In the genomic region with DNA sequence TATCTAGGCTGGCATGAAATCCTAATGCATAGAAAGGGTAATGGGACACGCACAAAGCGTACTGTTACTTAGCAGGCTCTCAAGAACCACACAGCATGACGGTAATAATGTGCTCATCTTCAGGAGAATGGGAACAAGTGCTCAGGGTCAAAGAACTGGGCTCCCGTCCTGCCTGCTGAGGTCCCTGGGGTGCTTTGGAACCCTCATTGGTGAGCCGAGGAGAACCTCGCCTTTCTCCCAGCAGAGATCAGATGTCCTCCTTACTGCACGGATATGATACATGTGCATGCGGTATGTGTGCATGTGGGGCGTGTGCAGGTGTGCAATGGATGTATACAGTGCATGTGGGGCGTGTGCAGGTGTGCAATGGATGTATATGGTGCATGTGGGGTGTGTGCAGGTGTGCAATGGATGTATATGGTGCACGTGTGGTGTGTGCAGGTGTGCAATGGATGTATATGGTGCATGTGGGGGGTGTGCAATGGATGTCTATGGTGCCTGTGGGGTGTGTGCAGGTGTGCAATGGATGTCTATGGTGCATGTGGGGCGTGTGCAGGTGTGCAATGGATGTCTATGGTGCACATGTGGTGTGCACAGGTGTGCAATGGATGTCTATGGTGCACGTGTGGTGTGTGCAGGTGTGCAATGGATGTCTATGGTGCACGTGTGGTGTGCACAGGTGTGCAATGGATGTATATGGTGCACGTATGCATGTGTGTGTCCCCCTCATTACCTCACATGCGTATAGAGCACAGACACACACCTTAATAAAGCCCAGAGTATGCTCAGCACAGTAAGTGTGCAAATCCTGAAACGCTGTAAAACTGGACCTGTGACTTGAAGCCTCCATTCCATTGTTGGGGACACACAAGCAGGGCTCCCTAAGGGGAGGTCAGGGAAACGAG, we compare ENCODE assay signal across 15 cellular contexts.
DNase-seq lines count a peak whose midpoint lies in the region; ATAC-seq, FAIRE-seq and TF ChIP-seq lines count a peak whose summit lies in the region.
"Had no signal": no experiment of that assay in that cellular context is flagged by ENCODE, and none has a peak within 500 bp of the region (broad histone marks: within the 10 kb centered on the region; RNA-seq: fewer than 3 reads in every experiment).

No MANE protein-coding gene starts in this region.

- no peak for TF ChIP-seq POLR2A in GM12878 (IDR thresholded peaks at IDR 0.05; ENCODE audit: low read depth, low read length)

- H3K9me2 ChIP-seq in neural cell (ENCODE audit: insufficient read depth, low read length): no peaks in the 10 kb centered on the region

- CTCF ChIA-PET in GM12878 (lab: Yijun Ruan, JAX): no interaction called here

- H3K9me3 ChIP-seq in GM12878 (replicated peaks; ENCODE audit: control insufficient read depth, insufficient read depth, low read length) (peaks cover 3% of the 10 kb centered on the region; the same call in 1 of the 3 replicates), neural cell (ENCODE audit: low read length) (no peaks in the 10 kb centered on the region), tibial artery (peaks cover 0 to 5% (median 0%) of the 10 kb centered on the region in 3 donors)
- H3K9me3 ChIP-seq: Peyer's patch had no signal

- intact Hi-C loops in GM12878 (cut with micrococcal nuclease; ENCODE audit: unreplicated experiment) (no loop called here), tibial artery (cut with DNase I; ENCODE audit: low total_unique reads) (no loop called here)

- TF ChIP-seq EP300 in GM12878 (IDR thresholded peaks at IDR 0.05; ENCODE audit: borderline replicate concordance in 1 of 2, control insufficient read depth in 1 of 2, low read depth in 2 of 2, low read length in 2 of 2) (no peak), neural cell (conservative IDR thresholded peaks at IDR 0.05; ENCODE audit: poor library complexity, severe bottlenecking) (no peak)

- H3K9ac ChIP-seq in GM12878 (ENCODE audit: control insufficient read depth, insufficient read depth, low read length) (no peak overlapping the region), neural cell (ENCODE audit: low read length) (peak overlapping the region; percentile 34)

- in situ Hi-C loops in GM12878 (cut with MboI): no loop called here

- POLR2A ChIA-PET in GM12878 (lab: Charles Lee): no interaction called here

- no peaks in the 10 kb centered on the region for H3F3A ChIP-seq in neural cell (ENCODE audit: insufficient read depth, low read length, poor library complexity, severe bottlenecking)

- SMC1A ChIA-PET in GM12878 (lab: Charles Lee; ENCODE audit: uncharacterized antibody, unreplicated experiment): no interaction called here

- H3K4me2 ChIP-seq in GM12878 (ENCODE audit: control insufficient read depth, insufficient read depth): no peak overlapping the region
- no peak overlapping the region for H3K4me2 ChIP-seq in neural cell (ENCODE audit: low read length)

- H3K4me1 ChIP-seq in GM12878 (ENCODE audit: control insufficient read depth, insufficient read depth, low read length) (no peaks in the 10 kb centered on the region), tibial artery (no peaks in the 10 kb centered on the region)
- H3K4me1 ChIP-seq: Peyer's patch had no signal

- TF ChIP-seq RAD21 in GM12878 (IDR thresholded peaks at IDR 0.05; ENCODE audit: insufficient read depth, low read depth, low read length) (no peak), neural cell (conservative IDR thresholded peaks at IDR 0.05) (no peak)

- H3K4me3 ChIP-seq in GM12878 (no peak overlapping the region), neural cell (ENCODE audit: low read length) (peak overlapping the region; percentile 45), tibial artery (no peak overlapping the region)
- H3K4me3 ChIP-seq: Peyer's patch had no signal

- WGBS in GM12878 (ENCODE audit: insufficient coverage, insufficient replicate concordance, low lambda C conversion rate, missing lambda C conversion rate): 43% methylated on average over 18 of the region's 18 CpGs

- H3K27me3 ChIP-seq in GM12878 (replicated peaks in 1 of 2; ENCODE audit: control insufficient read depth in 2 of 2, insufficient read depth in 2 of 2, low read length in 1 of 2) (no peaks in the 10 kb centered on the region), neural cell (ENCODE audit: insufficient read depth, low read depth, low read length) (no peaks in the 10 kb centered on the region), tibial artery (no peaks in the 10 kb centered on the region)
- H3K27me3 ChIP-seq: Peyer's patch had no signal

- H4K20me1 ChIP-seq in GM12878 (ENCODE audit: control insufficient read depth, insufficient read depth) (no peaks in the 10 kb centered on the region), neural cell (ENCODE audit: insufficient read depth) (no peaks in the 10 kb centered on the region)

- ATAC-seq in GM12878 (no peak), GM18520 (IDR thresholded peaks at IDR 0.05; ENCODE audit: unreplicated experiment) (no peak)
- ATAC-seq: Right ventricle myocardium inferior had no signal

- BruUV-seq in GM12878 (replicated peaks; lab: Mats Ljungman, UMichigan): no TSS peak

- RAD21 ChIA-PET in GM12878 (lab: Charles Lee; ENCODE audit: unreplicated experiment): no interaction called here

- no peak overlapping the region for H2AFZ ChIP-seq in GM12878 (ENCODE audit: control insufficient read depth, low read depth, low read length)
- H2AFZ ChIP-seq in neural cell (ENCODE audit: low read depth, low read length): no peak overlapping the region

- FAIRE-seq in GM12878 (lab: Jason Lieb, UNC) (no peak), RCC 7860 (lab: Jason Lieb, UNC) (no peak)
- FAIRE-seq: G401.6 had no signal

- DNase-seq in NCI-H345 (lab: John Stamatoyannopoulos, UW): peak; percentile 16
- DNase-seq in NCI-H345 treated with DMSO at 0.1 percent for 48 hours (lab: John Stamatoyannopoulos, UW; ENCODE audit: unreplicated experiment): no peak
- DNase-seq in GM12878 (ENCODE audit: low read depth, low spot score): no peak
- DNase-seq in tibial artery: peak; percentile 9 to 38
- DNase-seq in NCI-H146 treated with DMSO at 0.1 percent for 48 hours (lab: John Stamatoyannopoulos, UW; ENCODE audit: unreplicated experiment): no peak
- no peak for DNase-seq in RCC 7860 (ENCODE audit: low spot score)
- DNase-seq: GOT3, KBM-7, NCI-H1930, NCI-H2171 had no signal

- TF ChIP-seq CTCF in GM12878 (IDR thresholded peaks at IDR 0.05 in 2 of 3, conservative IDR thresholded peaks at IDR 0.05 in 1 of 3; ENCODE audit: control insufficient read depth in 2 of 3, extremely low read depth in 1 of 3, insufficient read depth in 1 of 3, low read depth in 3 of 3, low read length in 3 of 3): no peak
- TF ChIP-seq CTCF in neural cell (IDR thresholded peaks at IDR 0.05; ENCODE audit: poor library complexity, severe bottlenecking): no peak
- TF ChIP-seq CTCF in tibial artery (IDR thresholded peaks at IDR 0.05): no peak

- H3K36me3 ChIP-seq in GM12878 (ENCODE audit: control insufficient read depth in 2 of 2, insufficient read depth in 2 of 2, low read length in 1 of 2): no peaks in the 10 kb centered on the region
- H3K36me3 ChIP-seq in neural cell (ENCODE audit: insufficient read depth, low read length): no peaks in the 10 kb centered on the region
- no peaks in the 10 kb centered on the region for H3K36me3 ChIP-seq in tibial artery
- H3K36me3 ChIP-seq: Peyer's patch had no signal

- H3K79me2 ChIP-seq in GM12878 (ENCODE audit: control insufficient read depth, insufficient read depth, low read length) (no peaks in the 10 kb centered on the region), neural cell (replicated peaks; ENCODE audit: insufficient read depth, low read length) (peaks cover 4% of the 10 kb centered on the region)

- no peak overlapping the region for H3K27ac ChIP-seq in GM12878 (ENCODE audit: control insufficient read depth, insufficient read depth)
- peak overlapping the region; percentile 53 for H3K27ac ChIP-seq in neural cell (ENCODE audit: low read length)
- no peak overlapping the region for H3K27ac ChIP-seq in tibial artery
- H3K27ac ChIP-seq: Peyer's patch had no signal

TF ChIP-seq in GM12878, 131 proteins besides CTCF, POLR2A, EP300 and RAD21:
- no peak for TF ChIP-seq NFYA (IDR thresholded peaks at IDR 0.05; ENCODE audit: borderline replicate concordance, low read depth, low read length)
- TF ChIP-seq, protein P1, sequence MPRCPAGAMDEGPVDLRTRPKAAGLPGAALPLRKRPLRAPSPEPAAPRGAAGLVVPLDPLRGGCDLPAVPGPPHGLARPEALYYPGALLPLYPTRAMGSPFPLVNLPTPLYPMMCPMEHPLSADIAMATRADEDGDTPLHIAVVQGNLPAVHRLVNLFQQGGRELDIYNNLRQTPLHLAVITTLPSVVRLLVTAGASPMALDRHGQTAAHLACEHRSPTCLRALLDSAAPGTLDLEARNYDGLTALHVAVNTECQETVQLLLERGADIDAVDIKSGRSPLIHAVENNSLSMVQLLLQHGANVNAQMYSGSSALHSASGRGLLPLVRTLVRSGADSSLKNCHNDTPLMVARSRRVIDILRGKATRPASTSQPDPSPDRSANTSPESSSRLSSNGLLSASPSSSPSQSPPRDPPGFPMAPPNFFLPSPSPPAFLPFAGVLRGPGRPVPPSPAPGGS (IDR thresholded peaks at IDR 0.05; ENCODE audit: borderline replicate concordance, insufficient read depth, low read depth, low read length, poor library complexity, severe bottlenecking): peak; percentile 88

TF ChIP-seq in neural cell, 6 proteins besides CTCF, POLR2A, EP300 and RAD21:
- TF ChIP-seq MXI1 (conservative IDR thresholded peaks at IDR 0.05; ENCODE audit: poor library complexity, severe bottlenecking): no peak
- TF ChIP-seq POLR2AphosphoS5 (IDR thresholded peaks at IDR 0.05): no peak
- no peak for TF ChIP-seq EZH2 (IDR thresholded peaks at IDR 0.05; ENCODE audit: borderline replicate concordance, insufficient read depth, low read length, poor library complexity, severe bottlenecking)

Comparison
In these comparisons a context has a peak if more than half of its experiments do, and no peak if none do; other contexts are left out.
1. DNase-seq: peak in NCI-H345 (single experiment) and tibial artery (2 of 2); none in NCI-H345 treated with DMSO at 0.1 percent for 48 hours (single experiment), GM12878 (single experiment), NCI-H146 treated with DMSO at 0.1 percent for 48 hours (single experiment) and RCC 7860 (single experiment).